In genomic region chr9:92190536-92190790, GRCh38 we compare ENCODE assay signal across 18 cellular contexts.
A peak's percentile ranks its signal among the peaks of the same experiment; 100 is the strongest.
DNase-seq lines count a peak whose midpoint lies in the region; ATAC-seq, FAIRE-seq and TF ChIP-seq lines count a peak whose summit lies in the region.
"Had no signal": no experiment of that assay in that cellular context is flagged by ENCODE, and none has a peak within 500 bp of the region (broad histone marks: within the 10 kb centered on the region; RNA-seq: fewer than 3 reads in every experiment).

No MANE protein-coding gene starts in this region.

- H3K4me1 ChIP-seq in HepG2 (ENCODE audit: insufficient read depth, low read length) (peaks cover 30% of the 10 kb centered on the region), right lobe of liver (no peaks in the 10 kb centered on the region), IMR-90 (ENCODE audit: control insufficient read depth, insufficient read depth, low read length) (peaks cover 22% of the 10 kb centered on the region), neuronal stem cell (ENCODE audit: control insufficient read depth in 2 of 2, insufficient read depth in 1 of 2, low read depth in 1 of 2, low read length in 2 of 2) (peaks cover 9 to 13% of the 10 kb centered on the region in 2 donors)

- H3K36me3 ChIP-seq in HepG2 (replicated peaks in 1 of 2; ENCODE audit: control insufficient read depth in 1 of 2, insufficient read depth in 2 of 2, low read length in 2 of 2) (no peaks in the 10 kb centered on the region), right lobe of liver (no peaks in the 10 kb centered on the region), IMR-90 (ENCODE audit: control insufficient read depth, insufficient read depth, low read length) (no peaks in the 10 kb centered on the region), neuronal stem cell (replicated peaks in 1 of 2; ENCODE audit: control insufficient read depth in 2 of 2, insufficient read depth in 2 of 2, low read length in 2 of 2) (no peaks in the 10 kb centered on the region)
- H3K36me3 ChIP-seq: HAP-1 had no signal

- H3K79me2 ChIP-seq in HepG2 (ENCODE audit: insufficient read depth, low read length), result no peaks in the 10 kb centered on the region

- no peak overlapping the region for H2BK12ac ChIP-seq in neuronal stem cell (ENCODE audit: low read length)

- H2AFZ ChIP-seq in HepG2 (ENCODE audit: low read length) (no peak overlapping the region), IMR-90 (replicated peaks; ENCODE audit: low read length, poor library complexity) (no peak overlapping the region), neuronal stem cell (ENCODE audit: low read length) (no peak overlapping the region)

- H2BK120ac ChIP-seq in IMR-90 (ENCODE audit: low read depth, low read length) (peak overlapping the region; percentile 26; the same call in 1 of the 2 replicates), neuronal stem cell (ENCODE audit: low read depth, low read length) (no peak overlapping the region)

- H2AK5ac ChIP-seq in IMR-90 (ENCODE audit: low read depth, low read length), result peak overlapping the region; percentile 16; the same call in 1 of the 2 replicates
- H2AK5ac ChIP-seq in neuronal stem cell (ENCODE audit: low read depth, low read length), result no peak overlapping the region

- no peak overlapping the region for H2BK5ac ChIP-seq in IMR-90 (ENCODE audit: low read depth, low read length, poor library complexity, severe bottlenecking)
- no peak overlapping the region for H2BK5ac ChIP-seq in neuronal stem cell (ENCODE audit: low read length)

- H4K8ac ChIP-seq in IMR-90 (ENCODE audit: low read depth in 2 of 2, low read length in 2 of 2) (no peak overlapping the region), neuronal stem cell (ENCODE audit: low read depth, low read length) (no peak overlapping the region)

- intact Hi-C loops in HepG2 (cut with micrococcal nuclease; ENCODE audit: unreplicated experiment), result no loop called here
- intact Hi-C loops in right lobe of liver (cut with DNase I), result no loop called here
- intact Hi-C loops in IMR-90 (cut with micrococcal nuclease), result no loop called here

- no peak overlapping the region for H3K9ac ChIP-seq in HepG2 (ENCODE audit: insufficient read depth, low read depth, low read length)
- no peak overlapping the region for H3K9ac ChIP-seq in IMR-90 (ENCODE audit: low read depth, low read length)
- peak overlapping the region; percentile 34 for H3K9ac ChIP-seq in neuronal stem cell (ENCODE audit: low read depth, low read length, poor library complexity)

- in situ Hi-C loops in HepG2 (cut with HindIII; ENCODE audit: extremely low pct_ligation_motif_present, low pct_unique_long_range_greater_than_20kb) (no loop called here), IMR-90 (cut with MboI; ENCODE audit: low sequenced_read_pairs) (no loop called here)

- no peak for TF ChIP-seq EP300 in HepG2 (IDR thresholded peaks at IDR 0.05; ENCODE audit: low read depth in 2 of 2, low read length in 2 of 2)
- TF ChIP-seq EP300 in HepG2 (CRISPR knock-in tag; IDR thresholded peaks at IDR 0.05; ENCODE audit: borderline replicate concordance), result no peak

- peak overlapping the region; percentile 62; the same call in 1 of the 2 replicates for H4K5ac ChIP-seq in IMR-90 (ENCODE audit: low read depth, low read length)

- no peak overlapping the region for H3K56ac ChIP-seq in IMR-90 (ENCODE audit: extremely low read depth, insufficient read depth, low read length)

- H3K9me3 ChIP-seq in HepG2 (ENCODE audit: low read length) (no peaks in the 10 kb centered on the region), right lobe of liver (no peaks in the 10 kb centered on the region), IMR-90 (ENCODE audit: control insufficient read depth, insufficient read depth, low read length) (no peaks in the 10 kb centered on the region), neuronal stem cell (replicated peaks in 1 of 2; ENCODE audit: control insufficient read depth in 2 of 2, insufficient read depth in 1 of 2, low read depth in 1 of 2, low read length in 2 of 2) (no peaks in the 10 kb centered on the region)
- H3K9me3 ChIP-seq: HAP-1 had no signal

- peak overlapping the region; percentile 55 for H4K91ac ChIP-seq in IMR-90 (ENCODE audit: insufficient read depth, low read depth, low read length)
- no peak overlapping the region for H4K91ac ChIP-seq in neuronal stem cell (ENCODE audit: low read depth, low read length, poor library complexity)

- TF ChIP-seq RAD21 in HepG2 (CRISPR knock-in tag; IDR thresholded peaks at IDR 0.05) (no peak), IMR-90 (IDR thresholded peaks at IDR 0.05; ENCODE audit: low read length) (no peak)

- peak overlapping the region; percentile 44 for H2BK20ac ChIP-seq in IMR-90 (ENCODE audit: low read depth, low read length)

- H3K14ac ChIP-seq in IMR-90 (replicated peaks; ENCODE audit: low read depth, low read length) (no peak overlapping the region), neuronal stem cell (ENCODE audit: low read length) (no peak overlapping the region)

- POLR2A ChIA-PET in HepG2 (lab: Yijun Ruan, JAX) (no interaction called here), IMR-90 (lab: Charles Lee; ENCODE audit: unreplicated experiment) (no interaction called here)

- H2AK9ac ChIP-seq in IMR-90 (replicated peaks; ENCODE audit: low read depth, low read length, poor library complexity), result no peak overlapping the region

- H3K79me1 ChIP-seq in IMR-90 (ENCODE audit: low read depth in 1 of 2, low read length in 2 of 2), result no peaks in the 10 kb centered on the region
- no peaks in the 10 kb centered on the region for H3K79me1 ChIP-seq in neuronal stem cell (ENCODE audit: low read depth, low read length)

- dilution Hi-C loops in IMR-90 (cut with HindIII; ENCODE audit: low sequenced_read_pairs, unreplicated experiment), result no loop called here

- no peak for TF ChIP-seq POLR2A in HepG2 (IDR thresholded peaks at IDR 0.05; ENCODE audit: insufficient read depth in 1 of 2, low read depth in 2 of 2, low read length in 2 of 2)
- no peak for TF ChIP-seq POLR2A in right lobe of liver (IDR thresholded peaks at IDR 0.05)
- TF ChIP-seq POLR2A in IMR-90 (IDR thresholded peaks at IDR 0.05; ENCODE audit: low read depth, low read length), result no peak

- H3K23ac ChIP-seq in IMR-90 (ENCODE audit: low read depth, low read length) (no peak overlapping the region), neuronal stem cell (ENCODE audit: low read depth, low read length, poor library complexity) (peak overlapping the region; percentile 22)

- H3K27ac ChIP-seq in HepG2 (ENCODE audit: extremely low read length, insufficient read depth, low read length), result no peak overlapping the region
- no peak overlapping the region for H3K27ac ChIP-seq in right lobe of liver
- H3K27ac ChIP-seq in IMR-90 (ENCODE audit: insufficient read depth, low read length), result peak overlapping the region; percentile 39; the same call in 1 of the 2 replicates
- no peak overlapping the region for H3K27ac ChIP-seq in neuronal stem cell (replicated peaks; ENCODE audit: low read length)

- BruUV-seq in HepG2 (replicated peaks; lab: Mats Ljungman, UMichigan) (no TSS peak), IMR-90 (replicated peaks; lab: Mats Ljungman, UMichigan) (no TSS peak)

- ATAC-seq in HepG2, result no peak
- no peak for ATAC-seq in right lobe of liver
- ATAC-seq in IMR-90 (ENCODE audit: low read depth), result no peak
- ATAC-seq in HG03460 (IDR thresholded peaks at IDR 0.05; ENCODE audit: unreplicated experiment), result no peak

- H3K4ac ChIP-seq in IMR-90 (ENCODE audit: low read depth, low read length) (peak overlapping the region; percentile 59; the same call in 1 of the 2 replicates), neuronal stem cell (ENCODE audit: low read length) (no peak overlapping the region)

- no peak for FAIRE-seq in HepG2 (lab: Jason Lieb, UNC)
- FAIRE-seq: GM12891, GM18507, H54 had no signal

- peak overlapping the region in 1 of 3 experiments; percentile 69; a peak in 1 of 6 replicates for H3K4me3 ChIP-seq in HepG2 (replicated peaks in 1 of 3; ENCODE audit: insufficient read depth in 1 of 3, low read depth in 2 of 3, low read length in 3 of 3)
- no peak overlapping the region for H3K4me3 ChIP-seq in right lobe of liver
- no peak overlapping the region for H3K4me3 ChIP-seq in IMR-90 (ENCODE audit: insufficient read depth, low read depth, low read length)
- no peak overlapping the region for H3K4me3 ChIP-seq in neuronal stem cell (ENCODE audit: low read length in 2 of 2)
- H3K4me3 ChIP-seq: HAP-1 had no signal

- CTCF ChIA-PET in HepG2 (lab: Yijun Ruan, JAX; ENCODE audit: low intra/inter-chr PET ratio, low total read pairs) (no interaction called here), IMR-90 (lab: Yijun Ruan, JAX) (no interaction called here)

- H2BK15ac ChIP-seq in IMR-90 (ENCODE audit: low read depth, low read length) (0 out of 3 replicates have a peak overlapping the region, but pooled peaks have one; percentile 64), neuronal stem cell (ENCODE audit: low read length) (no peak overlapping the region)

- TF ChIP-seq CTCF in HepG2 (CRISPR knock-in tag; IDR thresholded peaks at IDR 0.05) (no peak), right lobe of liver (IDR thresholded peaks at IDR 0.05) (no peak), IMR-90 (conservative IDR thresholded peaks at IDR 0.05; ENCODE audit: low read depth, low read length) (no peak)

- H3K18ac ChIP-seq in IMR-90 (ENCODE audit: low read depth, low read length) (peak overlapping the region; percentile 63), neuronal stem cell (ENCODE audit: low read length) (peak overlapping the region; percentile 44)

- 0% methylated on average over 1 of the region's 2 CpGs for WGBS in HepG2 (ENCODE audit: low lambda C conversion rate)
- no CpG with 5 or more reads among the region's 2 CpGs for WGBS in right lobe of liver (ENCODE audit: insufficient coverage, low coverage, low lambda C conversion rate, missing lambda C conversion rate)
- WGBS in IMR-90 (ENCODE audit: extremely low coverage in 2 of 2, insufficient read length in 1 of 2), 2 experiments, result no CpG with 5 or more reads among the region's 2 CpGs
- WGBS in neuronal stem cell (ENCODE audit: extremely low coverage in 2 of 2, insufficient read length in 2 of 2, insufficient replicate concordance in 1 of 2), 2 donors, result no CpG with 5 or more reads among the region's 2 CpGs

- H3K27me3 ChIP-seq in HepG2 (ENCODE audit: control insufficient read depth in 1 of 2, insufficient read depth in 2 of 2, low read length in 2 of 2), result peaks cover 0 to 3% of the 10 kb centered on the region in 2 experiments; a peak in 2 of 5 replicates
- no peaks in the 10 kb centered on the region for H3K27me3 ChIP-seq in right lobe of liver
- H3K27me3 ChIP-seq in IMR-90 (ENCODE audit: control insufficient read depth, insufficient read depth, low read length), result no peaks in the 10 kb centered on the region
- H3K27me3 ChIP-seq in neuronal stem cell (ENCODE audit: control insufficient read depth in 3 of 3, insufficient read depth in 3 of 3, low read depth in 1 of 3, low read length in 3 of 3), result peaks cover 0 to 6% (median 0%) of the 10 kb centered on the region in 3 experiments

- DNase-seq in HepG2 (ENCODE audit: low spot score), result no peak
- DNase-seq in right lobe of liver, result no peak
- DNase-seq in IMR-90, result no peak
- DNase-seq in neuronal stem cell (ENCODE audit: low spot score), result no peak
- no peak for DNase-seq in inferior parietal cortex (ENCODE audit: extremely low spot score)
- DNase-seq: C1 segment of cervical spinal cord; CD4-positive, alpha-beta memory T cell; COR-L47; DMS153; DMS79 treated with DMSO at 0.1 percent for 48 hours; GF-D8; GOT3; HFFc6 had no signal

- H3K9me1 ChIP-seq in IMR-90 (ENCODE audit: insufficient read depth, low read length), result peaks cover 12% of the 10 kb centered on the region

- no peaks in the 10 kb centered on the region for H4K20me1 ChIP-seq in HepG2 (ENCODE audit: insufficient read depth, low read length)
- H4K20me1 ChIP-seq in IMR-90 (ENCODE audit: insufficient read depth, low read length), result no peaks in the 10 kb centered on the region; the same call in 1 of the 2 replicates

- peak overlapping the region; percentile 79; the same call in 1 of the 2 replicates for H3K4me2 ChIP-seq in HepG2 (ENCODE audit: low read depth, low read length)
- H3K4me2 ChIP-seq in IMR-90 (ENCODE audit: low read depth, low read length), result no peak overlapping the region
- H3K4me2 ChIP-seq in neuronal stem cell (ENCODE audit: insufficient read depth, low read length, poor library complexity, severe bottlenecking), result no peak overlapping the region
